In genomic region chr10:91493313-91493712, GRCh38 we compare ENCODE assay signal across 8 cellular contexts.
DNase-seq lines count a peak whose midpoint lies in the region; ATAC-seq, FAIRE-seq and TF ChIP-seq lines count a peak whose summit lies in the region.

No MANE protein-coding gene starts in this region.

- DNase-seq in ACHN = peak; percentile 77
- peak; percentile 34 for DNase-seq in HT1080 (ENCODE audit: low read depth)
- DNase-seq in ascending aorta (ENCODE audit: low spot score in 2 of 2) = no peak
- no peak for DNase-seq in kidney epithelial cell (ENCODE audit: low read depth)
- no peak for DNase-seq in stimulated activated naive CD4-positive, alpha-beta T cell treated with Interleukin-2 at 50 U/mL for 16 hours (lab: John Stamatoyannopoulos, UW)
- DNase-seq in nucleus accumbens (lab: John Stamatoyannopoulos, UW) = no peak
- DNase-seq in GM19239 (ENCODE audit: insufficient read length, low spot score) = no peak

- no peak for ATAC-seq in GM21423 (IDR thresholded peaks at IDR 0.05; ENCODE audit: unreplicated experiment)

- H3K4me3 ChIP-seq in ascending aorta (no peak overlapping the region), kidney epithelial cell (ENCODE audit: low read depth, low read length) (no peak overlapping the region)

- H3K36me3 ChIP-seq in ascending aorta (no peaks in the 10 kb centered on the region), kidney epithelial cell (ENCODE audit: control insufficient read depth, insufficient read depth, low read length) (no peaks in the 10 kb centered on the region)

- H3K9me3 ChIP-seq in ascending aorta = no peaks in the 10 kb centered on the region

- peak; percentile 42 to 62 (median 55) for TF ChIP-seq CTCF in ascending aorta (IDR thresholded peaks at IDR 0.05)
- TF ChIP-seq CTCF in kidney epithelial cell (IDR thresholded peaks at IDR 0.05; ENCODE audit: insufficient read depth, low read length, poor library complexity, severe bottlenecking) = peak; percentile 14

- no peak for FAIRE-seq in GM19239 (lab: Jason Lieb, UNC)

- in situ Hi-C loops in ACHN (cut with HindIII; ENCODE audit: low pct_ligation_motif_present, low pct_unique_long_range_greater_than_20kb, low sequenced_read_pairs) = no loop called here

- no peak overlapping the region for H3K27ac ChIP-seq in ascending aorta

- no peaks in the 10 kb centered on the region for H3K27me3 ChIP-seq in ascending aorta
- H3K27me3 ChIP-seq in kidney epithelial cell (ENCODE audit: control insufficient read depth, insufficient read depth, low read length) = no peaks in the 10 kb centered on the region

- no peaks in the 10 kb centered on the region for H3K4me1 ChIP-seq in ascending aorta

- intact Hi-C loops in ascending aorta (cut with DNase I) = loop anchor here (1.0 to 5.0 kb wide), 5 partner anchors 142 to 419 kb away; partner anchors contain the start of gene TNKS2

Comparison
In these comparisons a context has a peak if more than half of its experiments do, and no peak if none do; other contexts are left out.
1. DNase-seq: peak in ACHN (single experiment) and HT1080 (single experiment); none in ascending aorta (0 of 2), kidney epithelial cell (single experiment), stimulated activated naive CD4-positive, alpha-beta T cell treated with Interleukin-2 at 50 U/mL for 16 hours (single experiment), nucleus accumbens (0 of 56) and GM19239 (single experiment).